Comparison of ENCODE assay signal across 13 cellular contexts in the genomic region with DNA sequence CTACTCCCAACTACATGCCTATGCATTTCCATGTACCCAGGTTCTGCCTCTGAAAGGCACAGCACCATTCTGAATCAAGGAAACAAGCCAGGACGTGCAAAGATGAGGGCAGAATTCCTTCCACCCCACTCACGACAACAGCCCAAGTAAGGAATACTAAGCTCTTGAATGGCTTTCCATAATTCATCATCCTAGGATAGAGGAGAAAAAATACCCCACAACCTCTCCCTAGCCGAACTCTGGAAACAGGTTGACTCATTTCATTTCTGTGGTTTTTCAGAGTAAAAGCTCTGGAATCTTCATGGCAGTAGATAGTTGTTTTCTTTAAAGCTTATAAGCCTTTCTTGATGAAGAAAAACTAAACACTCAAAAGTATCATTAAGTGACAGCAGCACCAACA.
DNase-seq lines count a peak whose midpoint lies in the region; ATAC-seq and TF ChIP-seq lines count a peak whose summit lies in the region.
"Had no signal": no experiment of that assay in that cellular context is flagged by ENCODE, and none has a peak within 500 bp of the region (broad histone marks: within the 10 kb centered on the region; RNA-seq: fewer than 3 reads in every experiment).

No MANE protein-coding gene starts in this region.

- H3K4me1 ChIP-seq in GM23338 (ENCODE audit: insufficient read depth), result peaks cover 14% of the 10 kb centered on the region

- peaks cover 2% of the 10 kb centered on the region; the same call in 1 of the 2 replicates for H4K20me1 ChIP-seq in GM23338 (replicated peaks; ENCODE audit: insufficient read depth)

- H3K4me2 ChIP-seq in GM23338, result no peak overlapping the region

- CTCF ChIA-PET in BJ (lab: Yijun Ruan, JAX), result interaction anchor here (0.9 to 3.7 kb wide), 9 partner anchors 15 to 302 kb away, joined by 3 to 18 read pairs (median 4); no protein-coding TSS in a partner anchor

- no peak for TF ChIP-seq CTCF in BJ (IDR thresholded peaks at IDR 0.05; ENCODE audit: insufficient read depth, low read depth, low read length)
- no peak for TF ChIP-seq CTCF in VCaP (conservative IDR thresholded peaks at IDR 0.05)
- TF ChIP-seq CTCF in GM23338 (conservative IDR thresholded peaks at IDR 0.05; ENCODE audit: low read depth in 2 of 2), result no peak
- TF ChIP-seq CTCF in nephron progenitor cell (IDR thresholded peaks at IDR 0.05), result no peak

- no peaks in the 10 kb centered on the region for H3K9me3 Mint-ChIP-seq in GM23338
- peaks cover 3% of the 10 kb centered on the region for H3K9me3 Mint-ChIP-seq in nephron progenitor cell
- H3K9me3 Mint-ChIP-seq: CD8-positive, alpha-beta T cell had no signal

- H3K4me1 Mint-ChIP-seq in GM23338, result peaks cover 25% of the 10 kb centered on the region
- H3K4me1 Mint-ChIP-seq in nephron progenitor cell, result peaks cover 54% of the 10 kb centered on the region

- H3K27ac Mint-ChIP-seq in GM23338, result no peak overlapping the region
- H3K27ac Mint-ChIP-seq in nephron progenitor cell, result no peak overlapping the region
- H3K27ac Mint-ChIP-seq: CD8-positive, alpha-beta T cell had no signal

- POLR2A ChIA-PET in BJ (lab: Charles Lee), result interaction anchor here (0.6 to 1.6 kb wide), 4 partner anchors 10 to 284 kb away, joined by 3 to 9 read pairs (median 5); no protein-coding TSS in a partner anchor

- H3K36me3 Mint-ChIP-seq in GM23338 (ENCODE audit: low read depth) (no peaks in the 10 kb centered on the region), nephron progenitor cell (ENCODE audit: low read depth) (peaks cover 20% of the 10 kb centered on the region)
- H3K36me3 Mint-ChIP-seq: CD8-positive, alpha-beta T cell had no signal

- H3K27me3 ChIP-seq in BJ (ENCODE audit: control insufficient read depth, insufficient read depth, low read length), result no peaks in the 10 kb centered on the region
- H3K27me3 ChIP-seq in GM23338 (ENCODE audit: insufficient read depth), result no peaks in the 10 kb centered on the region

- peak; percentile 89 for DNase-seq in BJ (ENCODE audit: low read depth)
- DNase-seq in fibroblast of peridontal ligament (ENCODE audit: extremely low read depth), result peak; percentile 95
- peak; percentile 73 for DNase-seq in skeletal muscle cell (ENCODE audit: low read depth)
- no peak for DNase-seq in GM23338 (ENCODE audit: low spot score)
- DNase-seq in nephron progenitor cell, result no peak
- DNase-seq in SHP77 treated with DMSO at 0.1 percent for 48 hours (lab: John Stamatoyannopoulos, UW), result no peak
- no peak for DNase-seq in NOMO-1 treated with DMSO at 0.1 percent for 48 hours (lab: John Stamatoyannopoulos, UW; ENCODE audit: unreplicated experiment)
- DNase-seq: CD8-positive, alpha-beta T cell; effector memory CD4-positive, alpha-beta T cell; left cardiac atrium; NCI-H2081 treated with DMSO at 0.1 percent for 48 hours had no signal

- H3K4me3 Mint-ChIP-seq in GM23338 (no peak overlapping the region), nephron progenitor cell (no peak overlapping the region)
- H3K4me3 Mint-ChIP-seq: CD8-positive, alpha-beta T cell had no signal

- H3F3A ChIP-seq in GM23338 (replicated peaks; ENCODE audit: low read depth), result no peaks in the 10 kb centered on the region

- H3K27ac ChIP-seq in VCaP (peak overlapping the region; percentile 94), GM23338 (ENCODE audit: low read depth) (no peak overlapping the region)

- no peak overlapping the region for H2AFZ ChIP-seq in GM23338

- H3K79me2 ChIP-seq in GM23338 (replicated peaks; ENCODE audit: insufficient read depth), result no peaks in the 10 kb centered on the region

- no peaks in the 10 kb centered on the region for H3K9me2 ChIP-seq in GM23338 (ENCODE audit: insufficient read depth)

- H3K27me3 Mint-ChIP-seq in GM23338 (ENCODE audit: insufficient read depth, low read depth, poor library complexity), result no peaks in the 10 kb centered on the region
- H3K27me3 Mint-ChIP-seq in nephron progenitor cell (ENCODE audit: low read depth, poor library complexity), result no peaks in the 10 kb centered on the region

- no peak for ATAC-seq in GM23338
- ATAC-seq: CD8-positive, alpha-beta T cell; Panc1 had no signal

- no peak overlapping the region for H3K4me3 ChIP-seq in BJ (ENCODE audit: low read depth, low read length)
- peak overlapping the region; percentile 12 for H3K4me3 ChIP-seq in skeletal muscle cell (ENCODE audit: low read depth, low read length)
- no peak overlapping the region for H3K4me3 ChIP-seq in GM23338

- H3K36me3 ChIP-seq in BJ (ENCODE audit: control insufficient read depth, insufficient read depth, low read length) (no peaks in the 10 kb centered on the region), GM23338 (ENCODE audit: insufficient read depth) (no peaks in the 10 kb centered on the region)

TF ChIP-seq in GM23338, 12 proteins besides CTCF, POLR2A, EP300 and RAD21 (continues in another document):
- TF ChIP-seq, protein P1, sequence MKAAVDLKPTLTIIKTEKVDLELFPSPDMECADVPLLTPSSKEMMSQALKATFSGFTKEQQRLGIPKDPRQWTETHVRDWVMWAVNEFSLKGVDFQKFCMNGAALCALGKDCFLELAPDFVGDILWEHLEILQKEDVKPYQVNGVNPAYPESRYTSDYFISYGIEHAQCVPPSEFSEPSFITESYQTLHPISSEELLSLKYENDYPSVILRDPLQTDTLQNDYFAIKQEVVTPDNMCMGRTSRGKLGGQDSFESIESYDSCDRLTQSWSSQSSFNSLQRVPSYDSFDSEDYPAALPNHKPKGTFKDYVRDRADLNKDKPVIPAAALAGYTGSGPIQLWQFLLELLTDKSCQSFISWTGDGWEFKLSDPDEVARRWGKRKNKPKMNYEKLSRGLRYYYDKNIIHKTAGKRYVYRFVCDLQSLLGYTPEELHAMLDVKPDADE (IDR thresholded peaks at IDR 0.05), result no peak
- TF ChIP-seq NANOG (IDR thresholded peaks at IDR 0.05; ENCODE audit: borderline replicate concordance) (no peak), JUNB (IDR thresholded peaks at IDR 0.05; ENCODE audit: unreplicated experiment) (no peak), EZH2 (IDR thresholded peaks at IDR 0.05; ENCODE audit: low read depth, unreplicated experiment) (no peak), ZNF331 (CRISPR knock-in tag; IDR thresholded peaks at IDR 0.05; ENCODE audit: low read depth) (no peak), EZH2phosphoT487 (IDR thresholded peaks at IDR 0.05; ENCODE audit: unreplicated experiment) (no peak), ZNF114 (CRISPR knock-in tag; IDR thresholded peaks at IDR 0.05) (no peak)
- TF ChIP-seq, protein P2, sequence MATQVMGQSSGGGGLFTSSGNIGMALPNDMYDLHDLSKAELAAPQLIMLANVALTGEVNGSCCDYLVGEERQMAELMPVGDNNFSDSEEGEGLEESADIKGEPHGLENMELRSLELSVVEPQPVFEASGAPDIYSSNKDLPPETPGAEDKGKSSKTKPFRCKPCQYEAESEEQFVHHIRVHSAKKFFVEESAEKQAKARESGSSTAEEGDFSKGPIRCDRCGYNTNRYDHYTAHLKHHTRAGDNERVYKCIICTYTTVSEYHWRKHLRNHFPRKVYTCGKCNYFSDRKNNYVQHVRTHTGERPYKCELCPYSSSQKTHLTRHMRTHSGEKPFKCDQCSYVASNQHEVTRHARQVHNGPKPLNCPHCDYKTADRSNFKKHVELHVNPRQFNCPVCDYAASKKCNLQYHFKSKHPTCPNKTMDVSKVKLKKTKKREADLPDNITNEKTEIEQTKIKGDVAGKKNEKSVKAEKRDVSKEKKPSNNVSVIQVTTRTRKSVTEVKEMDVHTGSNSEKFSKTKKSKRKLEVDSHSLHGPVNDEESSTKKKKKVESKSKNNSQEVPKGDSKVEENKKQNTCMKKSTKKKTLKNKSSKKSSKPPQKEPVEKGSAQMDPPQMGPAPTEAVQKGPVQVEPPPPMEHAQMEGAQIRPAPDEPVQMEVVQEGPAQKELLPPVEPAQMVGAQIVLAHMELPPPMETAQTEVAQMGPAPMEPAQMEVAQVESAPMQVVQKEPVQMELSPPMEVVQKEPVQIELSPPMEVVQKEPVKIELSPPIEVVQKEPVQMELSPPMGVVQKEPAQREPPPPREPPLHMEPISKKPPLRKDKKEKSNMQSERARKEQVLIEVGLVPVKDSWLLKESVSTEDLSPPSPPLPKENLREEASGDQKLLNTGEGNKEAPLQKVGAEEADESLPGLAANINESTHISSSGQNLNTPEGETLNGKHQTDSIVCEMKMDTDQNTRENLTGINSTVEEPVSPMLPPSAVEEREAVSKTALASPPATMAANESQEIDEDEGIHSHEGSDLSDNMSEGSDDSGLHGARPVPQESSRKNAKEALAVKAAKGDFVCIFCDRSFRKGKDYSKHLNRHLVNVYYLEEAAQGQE (IDR thresholded peaks at IDR 0.05; ENCODE audit: unreplicated experiment), result no peak

Comparison
In these comparisons a context has a peak if more than half of its experiments do, and no peak if none do; other contexts are left out.
1. DNase-seq: peak in BJ (single experiment), fibroblast of peridontal ligament (single experiment) and skeletal muscle cell (single experiment); none in GM23338 (single experiment), nephron progenitor cell (single experiment), SHP77 treated with DMSO at 0.1 percent for 48 hours (single experiment) and NOMO-1 treated with DMSO at 0.1 percent for 48 hours (single experiment).